ENCODE assay signal across 8 cellular contexts in the genomic region with DNA sequence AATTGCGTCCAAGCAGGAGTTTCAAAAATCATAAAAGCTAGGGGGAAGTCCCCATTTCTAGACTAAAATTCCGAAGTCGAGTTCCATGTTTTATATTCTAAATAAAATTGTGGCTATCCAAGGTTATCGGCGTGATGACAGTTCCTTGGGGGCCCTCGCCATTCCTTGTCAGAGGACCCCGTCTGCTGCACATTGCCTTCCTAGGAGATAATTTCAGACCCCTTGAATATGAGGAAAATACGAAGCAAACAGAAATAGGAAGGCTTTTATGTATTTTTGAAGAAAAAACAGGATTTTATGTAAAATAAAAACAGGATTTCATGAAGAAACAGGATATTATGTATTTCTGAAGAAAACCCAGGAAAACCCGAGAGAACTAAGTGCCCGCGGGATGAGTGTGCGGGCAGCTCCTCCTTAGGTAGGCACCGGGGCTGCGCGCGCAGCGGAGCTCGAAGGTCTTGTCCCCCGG. TPM values are rescaled to one million over a fixed set of nuclear protein-coding genes. Genes with fewer than 3 reads are reported as not detected.
A peak's percentile ranks its signal among the peaks of the same experiment; 100 is the strongest.
DNase-seq lines count a peak whose midpoint lies in the region; ATAC-seq and TF ChIP-seq lines count a peak whose summit lies in the region.

No MANE protein-coding gene starts in this region.

- H3K9me3 ChIP-seq in AG04450 (ENCODE audit: control insufficient read depth, insufficient read depth, low read length) (no peaks in the 10 kb centered on the region), muscle layer of colon (ENCODE audit: low read length) (no peaks in the 10 kb centered on the region)

- no peaks in the 10 kb centered on the region for H3K36me3 Mint-ChIP-seq in chondrocyte (ENCODE audit: low read depth)

- H3K27ac Mint-ChIP-seq in chondrocyte (ENCODE audit: unreplicated experiment): peak overlapping the region; percentile 99

- ATAC-seq in left lobe of liver: no peak
- ATAC-seq in HG03354 (IDR thresholded peaks at IDR 0.05; ENCODE audit: poor library complexity, severe bottlenecking, unreplicated experiment): no peak

- H3K4me1 ChIP-seq in muscle layer of colon (ENCODE audit: insufficient read depth, low read length): peaks cover 39% of the 10 kb centered on the region

- H3K27ac ChIP-seq in AG04450 (ENCODE audit: low read depth, low read length) (peak overlapping the region; percentile 76), muscle layer of colon (ENCODE audit: low read depth, low read length) (peak overlapping the region; percentile 85)

- peaks cover 61% of the 10 kb centered on the region for H3K4me1 Mint-ChIP-seq in chondrocyte (ENCODE audit: low read depth)

- H3K27me3 ChIP-seq in AG04450 (ENCODE audit: control insufficient read depth, insufficient read depth, low read length) (no peaks in the 10 kb centered on the region), muscle layer of colon (ENCODE audit: control insufficient read depth in 1 of 2, insufficient read depth in 2 of 2, low read length in 2 of 2) (no peaks in the 10 kb centered on the region)

- no peaks in the 10 kb centered on the region for H3K36me3 ChIP-seq in muscle layer of colon (ENCODE audit: insufficient read depth, low read length)

- no peak for TF ChIP-seq CTCF in AG04450 (IDR thresholded peaks at IDR 0.05; ENCODE audit: low read depth, low read length)
- no peak for TF ChIP-seq CTCF in chondrocyte (IDR thresholded peaks at IDR 0.05)

- H3K4me3 ChIP-seq in AG04450 (ENCODE audit: low read depth, low read length): peak overlapping the region; percentile 43
- peak overlapping the region; percentile 75 to 96 for H3K4me3 ChIP-seq in muscle layer of colon (ENCODE audit: low read depth in 1 of 2, low read length in 2 of 2)

- H3K9me3 Mint-ChIP-seq in chondrocyte (ENCODE audit: low read depth): no peaks in the 10 kb centered on the region

- H3K9ac ChIP-seq in muscle layer of colon (ENCODE audit: low read length): no peak overlapping the region

- no peaks in the 10 kb centered on the region for H3K27me3 Mint-ChIP-seq in chondrocyte (ENCODE audit: low read depth)

- DNase-seq in AG04450 (ENCODE audit: low read depth, low spot score) (no peak), KG1 (lab: John Stamatoyannopoulos, UW) (peak; percentile 59), chondrocyte (ENCODE audit: low spot score) (no peak), NCI-H187 treated with DMSO at 0.1 percent for 48 hours (lab: John Stamatoyannopoulos, UW) (no peak), left lobe of liver (ENCODE audit: low spot score) (no peak), activated gamma-delta T cell (lab: John Stamatoyannopoulos, UW) (no peak)

- H3K4me3 Mint-ChIP-seq in chondrocyte (ENCODE audit: unreplicated experiment): peak overlapping the region; percentile 97

- POLR2A ChIA-PET in AG04450 (lab: Yijun Ruan, JAX): interaction anchor here (1.1 to 1.5 kb wide), 2 partner anchors 29 to 34 kb away, joined by 3 to 13 read pairs; partner anchors contain the start of genes PJVK and PRKRA

- CTCF ChIA-PET in AG04450 (lab: Charles Lee): interaction anchor here (0.6 to 1.2 kb wide), 6 partner anchors 12 to 367 kb away, joined by 3 to 7 read pairs (median 3); partner anchors contain the start of gene RBM45

RNA-seq across cellular contexts. Expression of gene PLEKHA3, which starts 0.5 kb away (rescaled TPM):
- 17.7 and 28.2 TPM in 2 replicates for polyA plus RNA-seq in AG04450 (2011; rRNA removed)
- polyA minus RNA-seq in AG04450 (2011; rRNA and poly(A)+ RNA removed): 7.6 and 10.9 TPM in 2 replicates
- total RNA-seq in chondrocyte (34.9 to 39.4 TPM (median 36.4 TPM) in 3 replicates), left lobe of liver (13.3 TPM)

RNA-seq across cellular contexts. Expression of gene FKBP7, which starts 1.4 kb away (rescaled TPM):
- 130 and 162 TPM in 2 replicates for polyA plus RNA-seq in AG04450 (2011; rRNA removed)
- 18.5 and 29.1 TPM in 2 replicates for polyA minus RNA-seq in AG04450 (2011; rRNA and poly(A)+ RNA removed)
- total RNA-seq in chondrocyte (41.7 to 62.5 TPM (median 44.3 TPM) in 3 replicates), left lobe of liver (3.4 TPM)

RNA-seq across cellular contexts. Expression of gene PJVK, which starts 28.6 kb away (rescaled TPM):
- 2.1 and 3.4 TPM in 2 replicates for polyA plus RNA-seq in AG04450 (2011; rRNA removed)
- 1.6 and 1.7 TPM in 2 replicates for polyA minus RNA-seq in AG04450 (2011; rRNA and poly(A)+ RNA removed)
- total RNA-seq in chondrocyte (3.7 to 6.6 TPM (median 4.2 TPM) in 3 replicates), left lobe of liver (1.8 TPM)

RNA-seq across cellular contexts. Expression of gene PRKRA, which starts 28.8 kb away (rescaled TPM):
- 47.5 and 58.6 TPM in 2 replicates for polyA plus RNA-seq in AG04450 (2011; rRNA removed)
- 30.2 and 43.4 TPM in 2 replicates for polyA minus RNA-seq in AG04450 (2011; rRNA and poly(A)+ RNA removed)
- total RNA-seq in chondrocyte (42.8 to 48.8 TPM (median 48.8 TPM) in 3 replicates), left lobe of liver (16.4 TPM)
